In genomic region chr1:168506204-168506819, GRCh38 we compare ENCODE assay signal across 1 cellular context.
A peak's percentile ranks its signal among the peaks of the same experiment; 100 is the strongest.
TF ChIP-seq lines count a peak whose summit lies in the region.

No MANE protein-coding gene starts in this region.

TF ChIP-seq in IMR-90, 13 proteins besides CTCF, POLR2A, EP300 and RAD21:
- peak; percentile 55 for TF ChIP-seq FOS (IDR thresholded peaks at IDR 0.05; ENCODE audit: low read depth, low read length)
- TF ChIP-seq MAFK (IDR thresholded peaks at IDR 0.05; ENCODE audit: low read depth, low read length), result no peak
TF ChIP-seq in IMR-90: peak in this region for 1.
